Comparison of ENCODE assay signal across 22 cellular contexts in the genomic region with DNA sequence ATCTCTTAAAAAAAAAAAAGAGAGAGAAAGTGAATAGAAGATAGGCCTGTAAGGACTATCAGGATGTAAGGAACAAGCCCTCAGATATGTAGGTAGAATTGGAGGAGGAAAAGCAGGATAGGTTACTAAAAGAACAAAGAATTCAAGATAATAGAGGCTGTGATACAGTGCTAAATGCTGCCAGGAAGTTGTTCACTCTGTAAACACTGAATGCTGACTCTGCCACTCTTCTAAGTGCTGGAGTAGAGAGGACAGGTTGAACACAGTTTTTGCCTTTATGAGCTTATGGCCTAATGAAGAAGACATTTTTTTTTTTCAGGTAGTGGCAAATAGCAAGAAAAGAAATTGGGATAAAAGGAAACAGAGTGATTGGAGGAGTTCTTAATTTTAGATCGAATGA.
A peak's percentile ranks its signal among the peaks of the same experiment; 100 is the strongest.
DNase-seq lines count a peak whose midpoint lies in the region; ATAC-seq, FAIRE-seq and TF ChIP-seq lines count a peak whose summit lies in the region.
"Had no signal": no experiment of that assay in that cellular context is flagged by ENCODE, and none has a peak within 500 bp of the region (broad histone marks: within the 10 kb centered on the region; RNA-seq: fewer than 3 reads in every experiment).

No MANE protein-coding gene starts in this region.

- no peaks in the 10 kb centered on the region for H3K4me1 Mint-ChIP-seq in MCF 10A (ENCODE audit: insufficient read depth, unreplicated experiment)
- H3K4me1 Mint-ChIP-seq: B cell; CD4-positive, CD25-positive, alpha-beta regulatory T cell had no signal

- intact Hi-C loops in HepG2 (cut with micrococcal nuclease; ENCODE audit: unreplicated experiment) (no loop called here), right lobe of liver (cut with DNase I) (no loop called here), left lung (cut with DNase I) (no loop called here), MCF 10A (cut with micrococcal nuclease) (no loop called here)

- no peak for TF ChIP-seq POLR2A in HepG2 (IDR thresholded peaks at IDR 0.05; ENCODE audit: insufficient read depth in 1 of 2, low read depth in 2 of 2, low read length in 2 of 2)
- no peak for TF ChIP-seq POLR2A in right lobe of liver (IDR thresholded peaks at IDR 0.05)

- H3K4me2 ChIP-seq in HepG2 (ENCODE audit: low read depth, low read length) = no peak overlapping the region
- H3K4me2 ChIP-seq: BLaER1, GM23338 had no signal

- H3K9me3 ChIP-seq in HepG2 (ENCODE audit: low read length) (no peaks in the 10 kb centered on the region; the same call in 1 of the 2 replicates), right lobe of liver (no peaks in the 10 kb centered on the region), left lung (peaks cover 0 to 4% of the 10 kb centered on the region in 2 donors)
- H3K9me3 ChIP-seq: Caco-2 had no signal

- DNase-seq in DMS53 (lab: John Stamatoyannopoulos, UW) (peak; percentile 37), DMS53 treated with DMSO at 0.1 percent for 48 hours (lab: John Stamatoyannopoulos, UW; ENCODE audit: unreplicated experiment) (no peak), HepG2 (ENCODE audit: low spot score) (no peak), right lobe of liver (no peak), left lung (no peak), MCF 10A (ENCODE audit: unreplicated experiment) (no peak)
- DNase-seq: Caco-2; CD4-positive, CD25-positive, alpha-beta regulatory T cell; CD8-positive, alpha-beta T cell; DMS79; EL; GDM1; H9 had no signal

- no peaks in the 10 kb centered on the region for H3K36me3 Mint-ChIP-seq in MCF 10A (ENCODE audit: insufficient read depth, unreplicated experiment)
- H3K36me3 Mint-ChIP-seq: CD4-positive, CD25-positive, alpha-beta regulatory T cell; CD8-positive, alpha-beta T cell had no signal

- CTCF ChIA-PET in HepG2 (lab: Yijun Ruan, JAX; ENCODE audit: low intra/inter-chr PET ratio, low total read pairs) (no interaction called here), MCF 10A (lab: Yijun Ruan, JAX) (interaction anchor here (0.6 to 1.8 kb wide), 6 partner anchors 9 to 961 kb away, joined by 3 to 10 read pairs (median 3); no protein-coding TSS in a partner anchor)

- H3K4me1 ChIP-seq in HepG2 (ENCODE audit: insufficient read depth, low read length) (no peaks in the 10 kb centered on the region), right lobe of liver (no peaks in the 10 kb centered on the region), left lung (no peaks in the 10 kb centered on the region)
- H3K4me1 ChIP-seq: Caco-2 had no signal

- no peak overlapping the region for H2AFZ ChIP-seq in HepG2 (ENCODE audit: low read length)

- no peak overlapping the region for H3K27ac Mint-ChIP-seq in MCF 10A (ENCODE audit: low read depth, unreplicated experiment)
- H3K27ac Mint-ChIP-seq: B cell; CD4-positive, CD25-positive, alpha-beta regulatory T cell; CD8-positive, alpha-beta T cell; GM23338; H9 had no signal

- H3K9me3 Mint-ChIP-seq in MCF 10A (ENCODE audit: unreplicated experiment) = peaks cover 13% of the 10 kb centered on the region

- BruUV-seq in HepG2 (replicated peaks; lab: Mats Ljungman, UMichigan) = no TSS peak
- BruUV-seq in MCF 10A (replicated peaks; lab: Mats Ljungman, UMichigan) = no TSS peak

- H3K36me3 ChIP-seq in HepG2 (replicated peaks in 1 of 2; ENCODE audit: control insufficient read depth in 1 of 2, insufficient read depth in 2 of 2, low read length in 2 of 2) = no peaks in the 10 kb centered on the region
- no peaks in the 10 kb centered on the region for H3K36me3 ChIP-seq in right lobe of liver
- no peaks in the 10 kb centered on the region for H3K36me3 ChIP-seq in left lung
- H3K36me3 ChIP-seq: BLaER1 had no signal

- no peak for FAIRE-seq in HepG2 (lab: Jason Lieb, UNC)
- FAIRE-seq: A204.1, GM12878, GM19239 had no signal

- H3K9ac ChIP-seq in HepG2 (ENCODE audit: insufficient read depth, low read depth, low read length) = no peak overlapping the region
- H3K9ac ChIP-seq: BLaER1 had no signal

- no peaks in the 10 kb centered on the region for H3K79me2 ChIP-seq in HepG2 (ENCODE audit: insufficient read depth, low read length)

- 4% methylated on average over 1 of the region's 1 CpG for WGBS in HepG2 (ENCODE audit: low lambda C conversion rate)
- 47% methylated on average over 1 of the region's 1 CpG for WGBS in right lobe of liver (ENCODE audit: insufficient coverage, low coverage, low lambda C conversion rate, missing lambda C conversion rate)

- no peak overlapping the region for H3K4me3 Mint-ChIP-seq in MCF 10A (ENCODE audit: unreplicated experiment)
- H3K4me3 Mint-ChIP-seq: B cell; CD4-positive, CD25-positive, alpha-beta regulatory T cell; CD8-positive, alpha-beta T cell; GM23338; H9 had no signal

- H4K20me1 ChIP-seq in HepG2 (ENCODE audit: insufficient read depth, low read length) = no peaks in the 10 kb centered on the region
- H4K20me1 ChIP-seq: BLaER1 had no signal

- H3K27me3 ChIP-seq in HepG2 (ENCODE audit: control insufficient read depth in 1 of 2, insufficient read depth in 2 of 2, low read length in 2 of 2) = no peaks in the 10 kb centered on the region
- no peaks in the 10 kb centered on the region for H3K27me3 ChIP-seq in right lobe of liver
- peaks cover 0 to 23% of the 10 kb centered on the region in 2 donors for H3K27me3 ChIP-seq in left lung
- H3K27me3 ChIP-seq: BLaER1 had no signal

- TF ChIP-seq RAD21 in HepG2 (CRISPR knock-in tag; IDR thresholded peaks at IDR 0.05) = no peak

- no peak overlapping the region for H3K27ac ChIP-seq in HepG2 (ENCODE audit: extremely low read length, insufficient read depth, low read length)
- no peak overlapping the region for H3K27ac ChIP-seq in right lobe of liver
- no peak overlapping the region for H3K27ac ChIP-seq in left lung
- H3K27ac ChIP-seq: 22Rv1, BLaER1, C4-2B had no signal

- ATAC-seq in HepG2 = no peak
- no peak for ATAC-seq in right lobe of liver
- peak; percentile 56 for ATAC-seq in left lung
- ATAC-seq: CD8-positive, alpha-beta T cell; GM12878; GM23338; HCT116 had no signal

- in situ Hi-C loops in HepG2 (cut with HindIII; ENCODE audit: extremely low pct_ligation_motif_present, low pct_unique_long_range_greater_than_20kb) = no loop called here

- peaks cover 45% of the 10 kb centered on the region for H3K27me3 Mint-ChIP-seq in MCF 10A (ENCODE audit: insufficient read depth, unreplicated experiment)

- POLR2A ChIA-PET in HepG2 (lab: Yijun Ruan, JAX) (no interaction called here), MCF 10A (lab: Yijun Ruan, JAX) (interaction anchor here (0.5 kb wide), 1 partner anchor 868 kb away, joined by 3 read pairs; no protein-coding TSS in a partner anchor)

- TF ChIP-seq EP300 in HepG2 (IDR thresholded peaks at IDR 0.05; ENCODE audit: low read depth in 2 of 2, low read length in 2 of 2) (no peak), HepG2 (CRISPR knock-in tag; IDR thresholded peaks at IDR 0.05; ENCODE audit: borderline replicate concordance) (no peak)

- H3K4me3 ChIP-seq in HepG2 (replicated peaks in 1 of 3; ENCODE audit: insufficient read depth in 1 of 3, low read depth in 2 of 3, low read length in 3 of 3) (no peak overlapping the region), right lobe of liver (no peak overlapping the region), left lung (no peak overlapping the region)
- H3K4me3 ChIP-seq: BLaER1, GM12878, GM23338 had no signal

- TF ChIP-seq CTCF in HepG2 (CRISPR knock-in tag; IDR thresholded peaks at IDR 0.05) = no peak
- no peak for TF ChIP-seq CTCF in right lobe of liver (IDR thresholded peaks at IDR 0.05)
- no peak for TF ChIP-seq CTCF in left lung (IDR thresholded peaks at IDR 0.05)
- TF ChIP-seq CTCF in MCF 10A (IDR thresholded peaks at IDR 0.05; ENCODE audit: unreplicated experiment) = no peak

TF ChIP-seq in HepG2, 621 proteins besides CTCF, POLR2A, EP300 and RAD21:
- TF ChIP-seq ZNF614 (CRISPR knock-in tag; IDR thresholded peaks at IDR 0.05; ENCODE audit: borderline replicate concordance) = peak; percentile 96
- no peak for TF ChIP-seq ZFP1 (CRISPR knock-in tag; IDR thresholded peaks at IDR 0.05)
